In the genomic region with DNA sequence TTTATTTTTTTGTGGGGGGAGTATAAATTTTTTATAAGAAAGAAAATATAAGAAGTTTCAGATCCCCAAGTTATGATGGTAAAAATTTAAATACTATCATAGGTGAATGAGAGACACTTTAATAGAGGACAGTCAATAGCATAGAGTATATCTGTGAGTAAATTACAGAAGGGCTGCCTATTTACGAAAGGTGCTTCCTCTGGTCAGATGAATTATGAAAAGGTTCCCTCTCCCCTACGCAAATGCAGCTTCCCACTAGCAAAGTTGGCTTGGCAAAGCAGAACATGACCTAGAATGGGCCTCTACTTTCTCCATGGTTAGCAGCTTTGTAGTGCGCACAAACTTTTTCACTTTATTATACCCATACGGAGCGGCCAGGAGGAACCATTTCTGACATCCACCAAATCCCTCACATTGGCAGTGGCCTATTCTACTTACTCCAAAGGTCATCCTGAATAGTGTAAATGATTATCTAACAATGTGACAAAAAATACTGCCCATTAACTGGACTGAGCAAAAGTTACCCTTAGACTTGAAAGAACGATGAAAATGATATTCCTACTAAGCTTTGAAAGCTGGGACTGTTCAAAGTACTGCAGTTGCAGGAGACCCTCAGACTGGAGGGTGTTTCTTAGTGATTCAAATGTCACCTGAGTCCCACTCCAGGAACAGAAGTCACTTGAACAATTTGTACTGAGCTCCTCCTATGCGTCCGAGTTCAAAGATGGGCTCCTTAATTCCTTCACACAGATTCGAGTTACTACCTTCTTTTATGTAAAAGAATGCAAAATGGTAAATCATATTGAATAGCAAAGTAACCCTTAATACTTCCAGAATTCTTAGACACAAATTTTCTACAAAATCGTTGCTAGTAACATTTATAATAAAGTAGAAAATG, we compare ENCODE assay signal across 31 cellular contexts.
"Had no signal": no experiment of that assay in that cellular context is flagged by ENCODE, and none has a peak within 500 bp of the region (broad histone marks: within the 10 kb centered on the region; RNA-seq: fewer than 3 reads in every experiment).

No MANE protein-coding gene starts in this region.

- H3K9me3 ChIP-seq: ascending aorta had no signal

- H3K4me3 ChIP-seq: ascending aorta, cardiac muscle cell had no signal

- H3K27me3 ChIP-seq: ascending aorta, cardiac muscle cell had no signal

- H3K4me1 ChIP-seq: ascending aorta had no signal

- H3K36me3 ChIP-seq: ascending aorta, cardiac muscle cell had no signal

- H3K27ac ChIP-seq: ascending aorta, cardiac muscle cell, VCaP had no signal

- DNase-seq: activated B cell treated with CpG ODN at 0.5 μM for 24 hours; activated CD4-positive, alpha-beta memory T cell treated with anti-CD3 and anti-CD28 coated beads for 36 hours; activated CD4-positive, alpha-beta T cell treated with anti-CD3 and anti-CD28 coated beads for 4 hours; activated CD4-positive, alpha-beta T cell treated with anti-CD3 and anti-CD28 coated beads, Interleukin-2, amount 10 ng/mL, durations not matched to agents 24 days and 14 days; activated CD4-positive, alpha-beta T cell treated with anti-CD3 and anti-CD28 coated beads, Interleukin-2, amount 50 U/mL, for 1 hour; activated CD4-positive, alpha-beta T cell treated with anti-CD3 and anti-CD28 coated beads, Interleukin-2, amount 50 U/mL, for 4 hours; activated CD4-positive, CD25-positive, alpha-beta regulatory T cell treated with anti-CD3 and anti-CD28 coated beads, Interleukin-2, amount 50 U/mL, for 72 hours; activated CD8-positive, alpha-beta memory T cell treated with anti-CD3 and anti-CD28 coated beads, Interleukin-2, amount 50 U/mL, for 4 hours; activated CD8-positive, alpha-beta T cell treated with anti-CD3 and anti-CD28 coated beads for 36 hours; activated gamma-delta T cell; activated naive CD4-positive, alpha-beta T cell treated with anti-CD3 and anti-CD28 coated beads, Interleukin-2, amount 10 ng/mL, durations not matched to agents 7 days and 5 days; activated naive CD4-positive, alpha-beta T cell treated with Interleukin-2 at 50 U/mL for 16 hours; activated naive CD8-positive, alpha-beta T cell treated with anti-CD3 and anti-CD28 coated beads, Interleukin-2, amount 10 ng/mL, durations not matched to agents 7 days and 5 days; activated naive CD8-positive, alpha-beta T cell treated with anti-CD3 and anti-CD28 coated beads, Interleukin-2, amount 50 U/mL, for 24 hours; activated T-cell treated with anti-CD3 and anti-CD28 coated beads for 4 hours; activated T-cell treated with anti-CD3 and anti-CD28 coated beads, Interleukin-2, amount 50 U/mL, for 1 hour; activated T-cell treated with anti-CD3 and anti-CD28 coated beads, Interleukin-2, amount 50 U/mL, for 4 hours; activated T-cell treated with anti-CD3 and anti-CD28 coated beads, Interleukin-2, amount 50 U/mL, for 72 hours; amygdala; anterior cingulate cortex; caudate nucleus; cerebellar nuclear complex; T-helper 1 cell; T-helper 2 cell; T-helper 9 cell had no signal

- FAIRE-seq: bronchial epithelial cell, TTC549 had no signal

- ATAC-seq: activated CD8-positive, alpha-beta T cell treated with anti-CD3 and anti-CD28 coated beads for 36 hours; activated naive CD8-positive, alpha-beta T cell treated with anti-CD3 and anti-CD28 coated beads, Interleukin-2, amount 50 U/mL, for 24 hours; activated T-cell treated with anti-CD3 and anti-CD28 coated beads, Interleukin-2, amount 50 U/mL, for 4 hours; activated T-cell treated with anti-CD3 and anti-CD28 coated beads, Interleukin-2, amount 50 U/mL, for 72 hours; activated T-helper 17 cell treated with anti-CD3 and anti-CD28 coated beads, Interleukin-2, amount 50 U/mL, for 72 hours had no signal
